7 cellular contexts compared by ENCODE assay signal in genomic region chr7:125780153-125780552, GRCh38.
"Had no signal": no experiment of that assay in that cellular context is flagged by ENCODE, and none has a peak within 500 bp of the region (broad histone marks: within the 10 kb centered on the region; RNA-seq: fewer than 3 reads in every experiment).

No MANE protein-coding gene starts in this region.

- H3K4me3 ChIP-seq: GM23338, HAP-1 had no signal

- H2AFZ ChIP-seq: GM23338 had no signal

- ATAC-seq: GM23338, HCT116 had no signal

- H3K36me3 ChIP-seq: HAP-1 had no signal

- H3K27ac ChIP-seq: HL-60 had no signal

- H3K9me3 ChIP-seq: HAP-1 had no signal

- H3K4me2 ChIP-seq: GM23338 had no signal

- DNase-seq: H7, HFFc6, KG1 had no signal

- H3K4me1 ChIP-seq: HAP-1 had no signal
